In genomic region chr10:52011113-52011512, GRCh38 we compare ENCODE assay signal across 22 cellular contexts.
"Had no signal": no experiment of that assay in that cellular context is flagged by ENCODE, and none has a peak within 500 bp of the region (broad histone marks: within the 10 kb centered on the region; RNA-seq: fewer than 3 reads in every experiment).

No MANE protein-coding gene starts in this region.

- H3K9me3 ChIP-seq: pancreas, psoas muscle, right atrium auricular region, suprapubic skin, vagina had no signal

- H3K4me1 ChIP-seq: pancreas, psoas muscle, suprapubic skin, vagina had no signal

- ATAC-seq: activated CD4-positive, alpha-beta T cell treated with anti-CD3 and anti-CD28 coated beads for 36 hours; activated T-cell treated with anti-CD3 and anti-CD28 coated beads, Interleukin-2, amount 50 U/mL, for 4 hours; left cardiac atrium; pancreas; psoas muscle; stimulated activated naive CD8-positive, alpha-beta T cell treated with anti-CD3 and anti-CD28 coated beads, Interleukin-15, amount 100 ng/mL, for 72 hours had no signal

- DNase-seq: activated B cell treated with CpG ODN at 0.5 μM for 24 hours; activated CD4-positive, alpha-beta T cell treated with anti-CD3 and anti-CD28 coated beads for 36 hours; activated CD4-positive, alpha-beta T cell treated with anti-CD3 and anti-CD28 coated beads, Interleukin-2, amount 50 U/mL, for 4 hours; activated CD8-positive, alpha-beta memory T cell treated with anti-CD3 and anti-CD28 coated beads for 24 hours; activated CD8-positive, alpha-beta memory T cell treated with anti-CD3 and anti-CD28 coated beads, Interleukin-2, amount 50 U/mL, for 48 hours; activated naive CD4-positive, alpha-beta T cell treated with anti-CD3 and anti-CD28 coated beads for 36 hours; activated naive CD8-positive, alpha-beta T cell treated with anti-CD3 and anti-CD28 coated beads, Interleukin-2, amount 10 ng/mL, durations not matched to agents 7 days and 5 days; activated T-cell treated with anti-CD3 and anti-CD28 coated beads, Interleukin-2, amount 50 U/mL, for 4 hours; amygdala; effector memory CD4-positive, alpha-beta T cell; heart left ventricle; islet precursor cell; left cardiac atrium; mesenchymal stem cell; nephron progenitor cell; pancreas; psoas muscle; stimulated activated CD4-positive, alpha-beta T cell treated with anti-CD3 and anti-CD28 coated beads, Interleukin-12 subunit alpha, Interleukin-12 subunit beta, amount 100 ng/mL, for 4 hours; stimulated activated naive CD8-positive, alpha-beta T cell treated with anti-CD3 and anti-CD28 coated beads, Interleukin-15, amount 100 ng/mL, for 72 hours had no signal

- H3K27ac ChIP-seq: pancreas, psoas muscle, suprapubic skin, vagina had no signal

- H3K4me3 ChIP-seq: heart left ventricle, pancreas, psoas muscle, right atrium auricular region, suprapubic skin, vagina had no signal

- H3K36me3 ChIP-seq: heart left ventricle, pancreas, right atrium auricular region, suprapubic skin, vagina had no signal

- FAIRE-seq: pancreas had no signal

- H3K27me3 ChIP-seq: heart left ventricle, pancreas, right atrium auricular region, suprapubic skin, vagina had no signal
